Comparison of ENCODE assay signal across 9 cellular contexts in genomic region chr17:1908699-1909309, GRCh38.
DNase-seq lines count a peak whose midpoint lies in the region; ATAC-seq and TF ChIP-seq lines count a peak whose summit lies in the region.
"Had no signal": no experiment of that assay in that cellular context is flagged by ENCODE, and none has a peak within 500 bp of the region (broad histone marks: within the 10 kb centered on the region; RNA-seq: fewer than 3 reads in every experiment).

No MANE protein-coding gene starts in this region.

- peak; percentile 59 to 67 for ATAC-seq in activated CD4-positive, CD25-positive, alpha-beta regulatory T cell treated with anti-CD3 and anti-CD28 coated beads, Interleukin-2, amount 50 U/mL, for 24 hours
- no peak for ATAC-seq in HG03108 (IDR thresholded peaks at IDR 0.05; ENCODE audit: unreplicated experiment)

- peaks cover 70% of the 10 kb centered on the region for H3K27me3 ChIP-seq in kidney epithelial cell (ENCODE audit: control insufficient read depth, insufficient read depth, low read length)

- no peak for DNase-seq in activated CD4-positive, CD25-positive, alpha-beta regulatory T cell (lab: John Stamatoyannopoulos, UW)
- DNase-seq in NCI-H1436 treated with DMSO at 0.1 percent for 48 hours (lab: John Stamatoyannopoulos, UW) = peak; percentile 61
- peak; percentile 5 for DNase-seq in T-helper 9 cell
- DNase-seq in central memory CD4-positive, alpha-beta T cell = peak; percentile 19
- peak; percentile 23 for DNase-seq in kidney epithelial cell (ENCODE audit: low read depth)
- DNase-seq in stimulated activated CD4-positive, alpha-beta T cell treated with anti-CD3 and anti-CD28 coated beads, Interleukin-12 subunit alpha, Interleukin-12 subunit beta, amount 100 ng/mL, for 4 hours = peak; percentile 5

- no peak overlapping the region for H3K4me3 ChIP-seq in kidney epithelial cell (ENCODE audit: low read depth, low read length)

- no peaks in the 10 kb centered on the region for H3K36me3 ChIP-seq in kidney epithelial cell (ENCODE audit: control insufficient read depth, insufficient read depth, low read length)
- H3K36me3 ChIP-seq: neutrophil had no signal

- peak; percentile 79 for TF ChIP-seq CTCF in kidney epithelial cell (IDR thresholded peaks at IDR 0.05; ENCODE audit: insufficient read depth, low read length, poor library complexity, severe bottlenecking)

Comparison
In these comparisons a context has a peak if more than half of its experiments do, and no peak if none do; other contexts are left out.
1. DNase-seq: peak in NCI-H1436 treated with DMSO at 0.1 percent for 48 hours (single experiment), T-helper 9 cell (single experiment), central memory CD4-positive, alpha-beta T cell (single experiment), kidney epithelial cell (single experiment) and stimulated activated CD4-positive, alpha-beta T cell treated with anti-CD3 and anti-CD28 coated beads, Interleukin-12 subunit alpha, Interleukin-12 subunit beta, amount 100 ng/mL, for 4 hours (single experiment); none in activated CD4-positive, CD25-positive, alpha-beta regulatory T cell (0 of 4).